ENCODE assay signal across 2 cellular contexts in genomic region chr1:28380394-28380793, GRCh38.
TF ChIP-seq lines count a peak whose summit lies in the region.

No MANE protein-coding gene starts in this region.

TF ChIP-seq in K562, 482 proteins besides CTCF, POLR2A, EP300 and RAD21:
- TF ChIP-seq RBM17 (IDR thresholded peaks at IDR 0.05; ENCODE audit: borderline replicate concordance, low read depth, low read length) = no peak
- no peak for TF ChIP-seq MEF2D (tag; conservative IDR thresholded peaks at IDR 0.05; ENCODE audit: low read depth)
- no peak for TF ChIP-seq ZNF184 (CRISPR knock-in tag; IDR thresholded peaks at IDR 0.05)
- TF ChIP-seq RBM39 (optimal IDR thresholded peaks at IDR 0.05; ENCODE audit: low read depth, low read length) = no peak
- TF ChIP-seq ARID1B (IDR thresholded peaks at IDR 0.05) = 0 out of 2 replicates have a peak, but pooled peaks have one; percentile 10
- no peak for TF ChIP-seq IRF1 (CRISPR knock-in tag; IDR thresholded peaks at IDR 0.05; ENCODE audit: borderline replicate concordance)
- TF ChIP-seq ZZZ3 (IDR thresholded peaks at IDR 0.05) = no peak
- 0 out of 4 replicates have a peak, but pooled peaks of 1 of the 2 experiments have one; percentile 43 for TF ChIP-seq MNT (conservative IDR thresholded peaks at IDR 0.05)
- TF ChIP-seq ZBTB26 (CRISPR knock-in tag; IDR thresholded peaks at IDR 0.05) = no peak
- TF ChIP-seq XRCC5 (IDR thresholded peaks at IDR 0.05; ENCODE audit: low read depth, low read length) = no peak
- no peak for TF ChIP-seq ZNF764 (CRISPR knock-in tag; IDR thresholded peaks at IDR 0.05; ENCODE audit: low read depth)

TF ChIP-seq in HepG2, 621 proteins besides CTCF, POLR2A, EP300 and RAD21:
- no peak for TF ChIP-seq CERS6 (CRISPR knock-in tag; IDR thresholded peaks at IDR 0.05)
- peak; percentile 35 for TF ChIP-seq MNT (IDR thresholded peaks at IDR 0.05)
- no peak for TF ChIP-seq AFF4 (CRISPR knock-in tag; IDR thresholded peaks at IDR 0.05)
TF ChIP-seq in HepG2: peak in this region for 1.
